8 cellular contexts compared by ENCODE assay signal in the genomic region with DNA sequence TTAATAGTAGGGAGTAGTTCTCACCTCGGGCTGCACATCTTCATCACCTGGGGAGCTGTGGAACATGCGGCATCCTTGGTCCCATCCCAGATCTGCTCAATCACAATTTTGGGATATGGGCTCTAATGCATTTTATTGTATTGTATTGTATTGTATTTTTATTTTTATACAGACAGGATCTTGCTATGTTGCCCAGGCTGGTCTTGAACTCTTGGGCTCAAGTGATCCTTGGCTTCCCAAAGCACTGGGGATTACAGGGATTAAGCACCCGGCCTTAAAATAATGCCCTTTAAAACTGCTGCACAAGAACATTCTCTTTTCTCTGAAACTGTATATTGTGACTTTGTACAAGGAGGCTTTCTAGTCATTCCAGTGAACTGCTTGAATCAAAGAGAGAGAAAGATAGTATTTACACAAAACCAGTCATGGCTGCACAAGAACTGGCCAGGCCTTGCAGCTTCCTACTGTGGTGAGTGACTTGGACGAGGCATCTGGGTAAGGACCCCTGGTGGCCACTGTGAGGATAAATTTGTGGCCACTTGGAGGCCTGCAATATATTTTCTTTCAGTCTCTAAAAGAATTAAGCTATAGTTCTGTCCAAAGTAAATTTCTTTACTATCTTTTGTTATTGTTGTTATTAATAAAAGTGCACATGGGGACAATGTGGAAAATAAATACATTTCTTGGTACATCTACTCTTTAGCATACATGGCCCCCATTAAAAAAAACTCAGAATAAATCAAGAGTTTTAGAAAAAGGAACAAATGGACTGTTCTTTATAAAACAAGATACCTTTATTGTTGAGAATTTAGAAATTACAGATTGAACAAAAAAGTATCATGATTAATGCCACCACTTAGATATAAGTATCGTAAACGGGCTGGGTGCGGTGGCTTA. TPM values are rescaled to one million over a fixed set of nuclear protein-coding genes. Genes with fewer than 3 reads are reported as not detected.
DNase-seq lines count a peak whose midpoint lies in the region; ATAC-seq, FAIRE-seq and TF ChIP-seq lines count a peak whose summit lies in the region.

No MANE protein-coding gene starts in this region.

- no peaks in the 10 kb centered on the region for H3K9me2 ChIP-seq in hepatocyte (replicated peaks; ENCODE audit: insufficient read depth)

- FAIRE-seq in astrocyte (lab: Jason Lieb, UNC) (no peak), small intestine (lab: Jason Lieb, UNC) (no peak)

- H2AFZ ChIP-seq in astrocyte (ENCODE audit: low read depth, low read length) (no peak overlapping the region), hepatocyte (no peak overlapping the region)

- H3K27ac Mint-ChIP-seq in astrocyte (ENCODE audit: unreplicated experiment): no peak overlapping the region

- H3K36me3 ChIP-seq in astrocyte (ENCODE audit: insufficient read depth, low read length) (peaks cover 2% of the 10 kb centered on the region), hepatocyte (replicated peaks; ENCODE audit: insufficient read depth, low read depth) (no peaks in the 10 kb centered on the region), small intestine (ENCODE audit: control insufficient read depth in 2 of 2, insufficient read depth in 2 of 2, low read length in 2 of 2) (no peaks in the 10 kb centered on the region)

- peaks cover 2% of the 10 kb centered on the region for H3K36me3 Mint-ChIP-seq in astrocyte (ENCODE audit: low read depth, unreplicated experiment)

- H3K27me3 ChIP-seq in astrocyte (ENCODE audit: insufficient read depth, low read length): no peaks in the 10 kb centered on the region
- no peaks in the 10 kb centered on the region for H3K27me3 ChIP-seq in hepatocyte
- no peaks in the 10 kb centered on the region for H3K27me3 ChIP-seq in small intestine (ENCODE audit: control insufficient read depth in 2 of 2, insufficient read depth in 2 of 2, low read length in 2 of 2)

- H3K9me3 ChIP-seq in astrocyte (ENCODE audit: insufficient read depth, low read depth, low read length): no peaks in the 10 kb centered on the region
- H3K9me3 ChIP-seq in hepatocyte (ENCODE audit: low read depth): no peaks in the 10 kb centered on the region
- no peaks in the 10 kb centered on the region for H3K9me3 ChIP-seq in small intestine (ENCODE audit: control insufficient read depth, low read depth)

- peaks cover 6% of the 10 kb centered on the region for H3K4me1 Mint-ChIP-seq in astrocyte (ENCODE audit: low read depth, unreplicated experiment)

- TF ChIP-seq CTCF in astrocyte (IDR thresholded peaks at IDR 0.05; ENCODE audit: insufficient read depth, low read depth, low read length) (peak; percentile 79), hepatocyte (IDR thresholded peaks at IDR 0.05; ENCODE audit: poor library complexity) (peak; percentile 65)

- H3K4me1 ChIP-seq in astrocyte (ENCODE audit: insufficient read depth, low read length) (peaks cover 7% of the 10 kb centered on the region), hepatocyte (ENCODE audit: insufficient read depth) (no peaks in the 10 kb centered on the region), small intestine (ENCODE audit: control insufficient read depth in 2 of 2, insufficient read depth in 1 of 2, low read depth in 1 of 2, low read length in 1 of 2) (peaks cover 0 to 2% of the 10 kb centered on the region in 2 donors)

- peaks cover 10% of the 10 kb centered on the region for H3K79me2 ChIP-seq in astrocyte (ENCODE audit: insufficient read depth, low read length)
- peaks cover 35% of the 10 kb centered on the region for H3K79me2 ChIP-seq in hepatocyte

- 82% methylated on average over 7 of the region's 7 CpGs for WGBS in hepatocyte (ENCODE audit: low lambda C conversion rate, missing lambda C conversion rate)
- 81 to 82% (median 81%) methylated on average over 7 of the region's 7 CpGs for WGBS in small intestine, 3 donors

- H3K4me2 ChIP-seq in astrocyte (ENCODE audit: low read length): no peak overlapping the region
- no peak overlapping the region for H3K4me2 ChIP-seq in hepatocyte

- H3K9ac ChIP-seq in astrocyte (ENCODE audit: low read length): no peak overlapping the region

- H4K20me1 ChIP-seq in astrocyte (ENCODE audit: insufficient read depth, low read length) (peaks cover 23% of the 10 kb centered on the region), hepatocyte (ENCODE audit: insufficient read depth, poor library complexity, severe bottlenecking) (no peaks in the 10 kb centered on the region)

- ATAC-seq in GM21723 (IDR thresholded peaks at IDR 0.05; ENCODE audit: unreplicated experiment): peak; percentile 73
- ATAC-seq in HG03045 (IDR thresholded peaks at IDR 0.05; ENCODE audit: unreplicated experiment): no peak

- H3K9me3 Mint-ChIP-seq in astrocyte (ENCODE audit: unreplicated experiment): no peaks in the 10 kb centered on the region

- no peaks in the 10 kb centered on the region for H3K27me3 Mint-ChIP-seq in astrocyte (ENCODE audit: low read depth, unreplicated experiment)

- DNase-seq in DMS 273 treated with DMSO at 0.1 percent for 48 hours (lab: John Stamatoyannopoulos, UW) (peak; percentile 39), NCI-H1417 treated with DMSO at 0.1 percent for 48 hours (lab: John Stamatoyannopoulos, UW) (peak; percentile 7), T-helper 22 cell (ENCODE audit: low read depth) (peak; percentile 27), astrocyte (ENCODE audit: low read depth) (peak; percentile 53), hepatocyte (ENCODE audit: low spot score) (peak; percentile 82), small intestine (peak; percentile 71)

- no peak overlapping the region for H3K4me3 Mint-ChIP-seq in astrocyte (ENCODE audit: unreplicated experiment)

- H3K27ac ChIP-seq in astrocyte (ENCODE audit: low read depth, low read length): no peak overlapping the region
- H3K27ac ChIP-seq in hepatocyte: no peak overlapping the region
- H3K27ac ChIP-seq in small intestine (ENCODE audit: low read depth in 1 of 2, low read length in 1 of 2): no peak overlapping the region

- H3K4me3 ChIP-seq in astrocyte (ENCODE audit: insufficient read depth, low read depth, low read length): no peak overlapping the region
- H3K4me3 ChIP-seq in hepatocyte: no peak overlapping the region
- H3K4me3 ChIP-seq in small intestine (ENCODE audit: low read depth in 1 of 2, low read length in 2 of 2): no peak overlapping the region

RNA-seq across cellular contexts. Expression of a gene that starts 48.0 kb away (rescaled TPM):
- total RNA-seq in astrocyte: 28.3 and 36.3 TPM in 2 replicates
- 17.4 and 21.5 TPM in 2 replicates for total RNA-seq in hepatocyte
- polyA plus RNA-seq in hepatocyte: 42.4 and 43.9 TPM in 2 replicates
- 10 to 100 TPM; 14.7 to 40.9 (median 19.7) TPM for polyA plus RNA-seq in small intestine

Comparison
In these comparisons a context has a peak if more than half of its experiments do, and no peak if none do; other contexts are left out.
1. DNase-seq: peak in every context shown above with its lines; median percentile 82 in hepatocyte; 71 in small intestine; 53 in astrocyte; 39 in DMS 273 treated with DMSO at 0.1 percent for 48 hours; 27 in T-helper 22 cell; 7 in NCI-H1417 treated with DMSO at 0.1 percent for 48 hours.